ENCODE assay signal across 1 cellular context in genomic region chr14:50021261-50021660, GRCh38.
TF ChIP-seq lines count a peak whose summit lies in the region.

No MANE protein-coding gene starts in this region.

TF ChIP-seq in IMR-90, 13 proteins besides CTCF, POLR2A, EP300 and RAD21 (continued from another document):
- TF ChIP-seq MAZ (IDR thresholded peaks at IDR 0.05; ENCODE audit: borderline replicate concordance, low read depth, low read length): no peak
- no peak for TF ChIP-seq USF2 (IDR thresholded peaks at IDR 0.05; ENCODE audit: low read depth, low read length)
TF ChIP-seq in IMR-90: peak in this region for 0.
